Comparison of ENCODE assay signal across 10 cellular contexts in the genomic region with DNA sequence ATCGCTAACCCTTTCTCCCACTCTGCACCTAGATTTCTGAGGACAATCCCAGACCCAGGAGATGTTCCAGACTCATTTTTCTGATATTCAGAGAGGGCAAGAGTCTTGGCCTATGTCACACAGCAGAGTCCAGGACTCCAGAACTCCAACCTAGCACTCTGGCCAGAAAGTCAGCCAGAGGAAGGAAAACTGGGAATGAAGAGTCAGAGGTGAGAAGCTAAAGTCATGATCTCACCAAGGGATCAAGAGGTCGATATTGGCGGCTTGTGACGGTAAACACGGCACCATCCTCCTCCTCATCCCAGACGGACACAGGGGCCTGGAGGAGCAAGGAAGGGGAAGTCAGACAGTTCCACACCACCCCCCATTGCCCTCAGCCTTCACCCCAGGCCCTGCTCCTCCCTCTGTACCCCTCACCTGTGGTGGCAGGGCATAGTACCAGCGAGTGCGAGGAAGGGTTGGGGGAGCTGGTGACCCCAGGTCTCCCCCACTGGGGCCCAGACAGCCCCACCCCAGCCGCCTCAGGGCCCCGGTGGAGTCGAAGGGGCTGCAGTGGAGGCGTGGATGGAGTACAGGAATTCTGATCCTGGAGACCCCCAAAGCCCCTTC. TPM values are rescaled to one million over a fixed set of nuclear protein-coding genes. Genes with fewer than 3 reads are reported as not detected.
DNase-seq lines count a peak whose midpoint lies in the region; ATAC-seq lines count a peak whose summit lies in the region.
"Had no signal": no experiment of that assay in that cellular context is flagged by ENCODE, and none has a peak within 500 bp of the region (broad histone marks: within the 10 kb centered on the region; RNA-seq: fewer than 3 reads in every experiment).

No MANE protein-coding gene starts in this region.

- peak overlapping the region; percentile 34 for H3K27ac Mint-ChIP-seq in activated T-helper 1 cell treated with anti-CD3 and anti-CD28 coated beads, Interleukin-12 subunit alpha, Interleukin-12 subunit beta, Interleukin-2, Interleukin-4 antibody, amounts not matched to agents 30 ng/mL and 10 ng/mL and 1 ng/mL, durations not matched to agents 14 hours and 24 hours and 36 hours

- H3K4me3 ChIP-seq in HAP-1 (peak overlapping the region; percentile 85), iPS DF 6.9 (ENCODE audit: low read length) (peak overlapping the region; percentile 33; the same call in 1 of the 2 replicates), skin epidermis (peak overlapping the region; percentile 42 to 82 (median 76)), aorta (ENCODE audit: low read length in 2 of 2) (no peak overlapping the region)

- H3K4me1 ChIP-seq in HAP-1 (peaks cover 4% of the 10 kb centered on the region), iPS DF 6.9 (ENCODE audit: control insufficient read depth, insufficient read depth, low read length) (peaks cover 3% of the 10 kb centered on the region; the same call in 1 of the 2 replicates), aorta (ENCODE audit: control insufficient read depth in 1 of 2, insufficient read depth in 2 of 2, low read length in 2 of 2) (no peaks in the 10 kb centered on the region)

- intact Hi-C loops in activated T-helper 1 cell treated with anti-CD3 and anti-CD28 coated beads, Interleukin-12 subunit alpha, Interleukin-12 subunit beta, Interleukin-2, Interleukin-4 antibody, amounts not matched to agents 30 ng/mL and 10 ng/mL and 1 ng/mL, durations not matched to agents 14 hours and 24 hours and 36 hours (cut with micrococcal nuclease): no loop called here
- intact Hi-C loops in aorta (cut with DNase I): no loop called here

- no peak overlapping the region for H3K27ac ChIP-seq in iPS DF 6.9 (ENCODE audit: low read length)
- H3K27ac ChIP-seq in skin epidermis: peak overlapping the region in 20 of 21 experiments; percentile 86 to 100 (median 97)
- H3K27ac ChIP-seq in aorta (ENCODE audit: low read depth in 1 of 2, low read length in 2 of 2): peak overlapping the region in 1 of 2 donors; percentile 34

- H3K27me3 ChIP-seq in HAP-1 (ENCODE audit: low read depth) (no peaks in the 10 kb centered on the region), iPS DF 6.9 (ENCODE audit: control insufficient read depth, insufficient read depth, low read length) (no peaks in the 10 kb centered on the region), aorta (ENCODE audit: control insufficient read depth in 1 of 2, insufficient read depth in 2 of 2, low read length in 1 of 2) (no peaks in the 10 kb centered on the region)

- in situ Hi-C loops in HAP-1 (cut with MboI; ENCODE audit: low sequenced_read_pairs): no loop called here

- WGBS in iPS DF 6.9 (ENCODE audit: insufficient coverage, insufficient read length): no CpG with 5 or more reads among the region's 12 CpGs
- 69 to 74% methylated on average over 12 of the region's 12 CpGs for WGBS in aorta, 2 donors

- H3K9me3 Mint-ChIP-seq in activated T-helper 1 cell treated with anti-CD3 and anti-CD28 coated beads, Interleukin-12 subunit alpha, Interleukin-12 subunit beta, Interleukin-2, Interleukin-4 antibody, amounts not matched to agents 30 ng/mL and 10 ng/mL and 1 ng/mL, durations not matched to agents 14 hours and 24 hours and 36 hours: no peaks in the 10 kb centered on the region

- peaks cover 33% of the 10 kb centered on the region for H3K36me3 Mint-ChIP-seq in activated T-helper 1 cell treated with anti-CD3 and anti-CD28 coated beads, Interleukin-12 subunit alpha, Interleukin-12 subunit beta, Interleukin-2, Interleukin-4 antibody, amounts not matched to agents 30 ng/mL and 10 ng/mL and 1 ng/mL, durations not matched to agents 14 hours and 24 hours and 36 hours (ENCODE audit: low read depth)

- ATAC-seq in GM19328 (IDR thresholded peaks at IDR 0.05; ENCODE audit: unreplicated experiment): no peak
- ATAC-seq in aorta (ENCODE audit: low FRiP score): no peak

- no peaks in the 10 kb centered on the region for H3K27me3 Mint-ChIP-seq in activated T-helper 1 cell treated with anti-CD3 and anti-CD28 coated beads, Interleukin-12 subunit alpha, Interleukin-12 subunit beta, Interleukin-2, Interleukin-4 antibody, amounts not matched to agents 30 ng/mL and 10 ng/mL and 1 ng/mL, durations not matched to agents 14 hours and 24 hours and 36 hours (ENCODE audit: insufficient read depth)

- peaks cover 37% of the 10 kb centered on the region for H3K4me1 Mint-ChIP-seq in activated T-helper 1 cell treated with anti-CD3 and anti-CD28 coated beads, Interleukin-12 subunit alpha, Interleukin-12 subunit beta, Interleukin-2, Interleukin-4 antibody, amounts not matched to agents 30 ng/mL and 10 ng/mL and 1 ng/mL, durations not matched to agents 14 hours and 24 hours and 36 hours (ENCODE audit: low read depth)

- H3K4me3 Mint-ChIP-seq in activated T-helper 1 cell treated with anti-CD3 and anti-CD28 coated beads, Interleukin-12 subunit alpha, Interleukin-12 subunit beta, Interleukin-2, Interleukin-4 antibody, amounts not matched to agents 30 ng/mL and 10 ng/mL and 1 ng/mL, durations not matched to agents 14 hours and 24 hours and 36 hours: peak overlapping the region; percentile 68

- peaks cover 8% of the 10 kb centered on the region for H3K36me3 ChIP-seq in HAP-1 (replicated peaks)
- H3K36me3 ChIP-seq in iPS DF 6.9 (ENCODE audit: control insufficient read depth, insufficient read depth, low read length): peaks cover 13% of the 10 kb centered on the region
- H3K36me3 ChIP-seq in aorta (ENCODE audit: control insufficient read depth in 1 of 2, insufficient read depth in 2 of 2, low read length in 1 of 2): no peaks in the 10 kb centered on the region

- DNase-seq in HAP-1 (ENCODE audit: low spot score in 2 of 2): no peak
- DNase-seq in activated T-helper 1 cell treated with anti-CD3 and anti-CD28 coated beads, Interleukin-12 subunit alpha, Interleukin-12 subunit beta, Interleukin-2, Interleukin-4 antibody, amounts not matched to agents 30 ng/mL and 10 ng/mL and 1 ng/mL, durations not matched to agents 14 hours and 24 hours and 36 hours (ENCODE audit: low spot score): no peak
- DNase-seq in iPS DF 6.9 (ENCODE audit: low read depth, low spot score): no peak
- DNase-seq in DMS 273 treated with DMSO at 0.1 percent for 48 hours (lab: John Stamatoyannopoulos, UW): no peak
- no peak for DNase-seq in dermis blood vessel endothelial cell
- DNase-seq in aorta: no peak
- DNase-seq: NCI-H1105 treated with DMSO at 0.1 percent for 48 hours; stimulated activated CD4-positive, alpha-beta T cell treated with anti-CD3 and anti-CD28 coated beads, Interleukin-4, amount 100 ng/mL, for 4 hours had no signal

- H3K9me3 ChIP-seq in HAP-1: no peaks in the 10 kb centered on the region
- H3K9me3 ChIP-seq in iPS DF 6.9 (ENCODE audit: control insufficient read depth, insufficient read depth, low read length): no peaks in the 10 kb centered on the region
- H3K9me3 ChIP-seq in aorta (ENCODE audit: control insufficient read depth, low read length): no peaks in the 10 kb centered on the region

RNA-seq across cellular contexts. Expression of a gene that starts 1.8 kb away (rescaled TPM):
- total RNA-seq in activated T-helper 1 cell treated with anti-CD3 and anti-CD28 coated beads, Interleukin-12 subunit alpha, Interleukin-12 subunit beta, Interleukin-2, Interleukin-4 antibody, amounts not matched to agents 30 ng/mL and 10 ng/mL and 1 ng/mL, durations not matched to agents 14 hours and 24 hours and 36 hours: 27.6 and 28.0 TPM in 2 replicates
- total RNA-seq in dermis blood vessel endothelial cell: 82.4 and 88.3 TPM in 2 replicates
- total RNA-seq in aorta: 100 to 1,000 TPM in 1 of 2 donors, 10 to 100 TPM in 1; 71.5 to 107 TPM
- 100 to 1,000 TPM in 1 of 2 donors, 10 to 100 TPM in 1; 20.3 to 178 TPM for polyA plus RNA-seq in aorta

RNA-seq across cellular contexts. Expression of a gene that starts 7.5 kb away (rescaled TPM):
- total RNA-seq in activated T-helper 1 cell treated with anti-CD3 and anti-CD28 coated beads, Interleukin-12 subunit alpha, Interleukin-12 subunit beta, Interleukin-2, Interleukin-4 antibody, amounts not matched to agents 30 ng/mL and 10 ng/mL and 1 ng/mL, durations not matched to agents 14 hours and 24 hours and 36 hours: 122 and 126 TPM in 2 replicates
- total RNA-seq in dermis blood vessel endothelial cell (22.1 and 29.1 TPM in 2 replicates), aorta (10 to 100 TPM; 19.8 to 23.7 TPM)
- 100 to 1,000 TPM in 1 of 2 donors, 10 to 100 TPM in 1; 71.4 to 114 TPM for polyA plus RNA-seq in aorta

RNA-seq across cellular contexts. Expression of a gene that starts 7.9 kb away (rescaled TPM):
- 113 and 123 TPM in 2 replicates for total RNA-seq in activated T-helper 1 cell treated with anti-CD3 and anti-CD28 coated beads, Interleukin-12 subunit alpha, Interleukin-12 subunit beta, Interleukin-2, Interleukin-4 antibody, amounts not matched to agents 30 ng/mL and 10 ng/mL and 1 ng/mL, durations not matched to agents 14 hours and 24 hours and 36 hours
- total RNA-seq in dermis blood vessel endothelial cell (65.9 and 75.4 TPM in 2 replicates), aorta (10 to 100 TPM; 40.6 TPM)
- 100 to 1,000 TPM in 1 of 2 donors, 10 to 100 TPM in 1; 24.5 to 143 TPM for polyA plus RNA-seq in aorta

RNA-seq across cellular contexts. Expression of a gene that starts 17.0 kb away (rescaled TPM):
- 264 and 265 TPM in 2 replicates for total RNA-seq in activated T-helper 1 cell treated with anti-CD3 and anti-CD28 coated beads, Interleukin-12 subunit alpha, Interleukin-12 subunit beta, Interleukin-2, Interleukin-4 antibody, amounts not matched to agents 30 ng/mL and 10 ng/mL and 1 ng/mL, durations not matched to agents 14 hours and 24 hours and 36 hours
- total RNA-seq in dermis blood vessel endothelial cell (137 and 154 TPM in 2 replicates), aorta (100 to 1,000 TPM in 1 of 2 donors, 10 to 100 TPM in 1; 73.9 to 113 TPM)
- 10 to 100 TPM; 12.5 to 34.7 TPM for polyA plus RNA-seq in aorta

RNA-seq across cellular contexts. Expression of a gene that starts 20.0 kb away (rescaled TPM):
- total RNA-seq in activated T-helper 1 cell treated with anti-CD3 and anti-CD28 coated beads, Interleukin-12 subunit alpha, Interleukin-12 subunit beta, Interleukin-2, Interleukin-4 antibody, amounts not matched to agents 30 ng/mL and 10 ng/mL and 1 ng/mL, durations not matched to agents 14 hours and 24 hours and 36 hours: 4.4 and 5.6 TPM in 2 replicates
- total RNA-seq in dermis blood vessel endothelial cell (5.9 and 10.0 TPM in 2 replicates), aorta (10 to 100 TPM; 12.7 to 14.3 TPM)
- polyA plus RNA-seq in aorta: 10 to 100 TPM in 1 of 2 donors, 1 to 10 TPM in 1; 8.3 to 17.0 TPM

Comparison
In these comparisons a context has a peak if more than half of its experiments do, and no peak if none do; other contexts are left out.
1. H3K4me3 ChIP-seq: peak in HAP-1 (single experiment), iPS DF 6.9 (single experiment) and skin epidermis (7 of 7); none in aorta (0 of 2).